24 cellular contexts compared by ENCODE assay signal in genomic region chr15:101362359-101362758, GRCh38.
"Had no signal": no experiment of that assay in that cellular context is flagged by ENCODE, and none has a peak within 500 bp of the region (broad histone marks: within the 10 kb centered on the region; RNA-seq: fewer than 3 reads in every experiment).

No MANE protein-coding gene starts in this region.

- ATAC-seq: left colon; mucosa of descending colon; naive thymus-derived CD4-positive, alpha-beta T cell; pancreas; right cardiac atrium; sciatic nerve; stimulated activated naive CD8-positive, alpha-beta T cell treated with anti-CD3 and anti-CD28 coated beads, Interleukin-15, amount 100 ng/mL, for 72 hours had no signal

- H3K4me3 Mint-ChIP-seq: naive thymus-derived CD4-positive, alpha-beta T cell; natural killer cell treated with Interleukin-12 subunit alpha and Interleukin-12 subunit beta and Interleukin-15 and Interleukin-18, amount 100 ng/mL, for 72 hours; stimulated activated naive CD8-positive, alpha-beta T cell treated with anti-CD3 and anti-CD28 coated beads, Interleukin-15, amount 100 ng/mL, for 72 hours had no signal

- H3K36me3 Mint-ChIP-seq: natural killer cell treated with Interleukin-12 subunit alpha and Interleukin-12 subunit beta and Interleukin-15 and Interleukin-18, amount 100 ng/mL, for 72 hours; type B pancreatic cell had no signal

- H3K9me3 Mint-ChIP-seq: natural killer cell treated with Interleukin-12 subunit alpha and Interleukin-12 subunit beta and Interleukin-15 and Interleukin-18, amount 100 ng/mL, for 72 hours; type B pancreatic cell had no signal

- H3K27ac Mint-ChIP-seq: naive thymus-derived CD4-positive, alpha-beta T cell; type B pancreatic cell had no signal

- H3K27ac ChIP-seq: left ventricle myocardium inferior, pancreas, prostate gland, skin epidermis, tibial nerve, vagina had no signal

- DNase-seq: hippocampal formation; kidney; left colon; left ventricle myocardium inferior; midbrain; mucosa of descending colon; naive thymus-derived CD4-positive, alpha-beta T cell; pancreas; retina; right cardiac atrium; stimulated activated CD4-positive, alpha-beta T cell treated with anti-CD3 and anti-CD28 coated beads, Interleukin-12 subunit alpha, Interleukin-12 subunit beta, amount 100 ng/mL, for 4 hours; stimulated activated CD4-positive, alpha-beta T cell treated with anti-CD3 and anti-CD28 coated beads, Interleukin-15, amount 100 ng/mL, for 24 hours; stimulated activated CD4-positive, alpha-beta T cell treated with anti-CD3 and anti-CD28 coated beads, Interleukin-2, amount 100 ng/mL, for 24 hours; stimulated activated CD4-positive, alpha-beta T cell treated with anti-CD3 and anti-CD28 coated beads, Interleukin-4, amount 100 ng/mL, for 1 hour; stimulated activated naive CD4-positive, alpha-beta T cell treated with Interleukin-2 at 50 U/mL for 16 hours; stimulated activated naive CD8-positive, alpha-beta T cell treated with anti-CD3 and anti-CD28 coated beads, Interleukin-15, amount 100 ng/mL, for 72 hours; substantia nigra had no signal
